In genomic region chr14:95252219-95252618, GRCh38 we compare ENCODE assay signal across 28 cellular contexts.
"Had no signal": no experiment of that assay in that cellular context is flagged by ENCODE, and none has a peak within 500 bp of the region (broad histone marks: within the 10 kb centered on the region; RNA-seq: fewer than 3 reads in every experiment).

No MANE protein-coding gene starts in this region.

- DNase-seq: activated CD4-positive, alpha-beta T cell treated with anti-CD3 and anti-CD28 coated beads for 48 hours; activated CD4-positive, alpha-beta T cell treated with anti-CD3 and anti-CD28 coated beads, Interleukin-2, amount 50 U/mL, for 48 hours; activated CD8-positive, alpha-beta memory T cell treated with anti-CD3 and anti-CD28 coated beads for 24 hours; activated effector memory CD4-positive, alpha-beta T cell treated with Interleukin-2 at 50 U/mL for 16 hours; activated naive CD4-positive, alpha-beta T cell treated with anti-CD3 and anti-CD28 coated beads, Interleukin-2, amount 10 ng/mL, durations not matched to agents 7 days and 5 days; amniotic stem cell; cerebellar nuclear complex; colonic mucosa; effector memory CD8-positive, alpha-beta T cell; foreskin keratinocyte; heart left ventricle; hypothalamus; immature natural killer cell; lower lobe of right lung; occipital lobe; right cardiac atrium; spleen; stimulated activated naive CD4-positive, alpha-beta T cell; SW 1271; T-helper 9 cell; trophoblast cell; uterus; WERI-Rb-1 had no signal

- H3K27me3 ChIP-seq: colonic mucosa, foreskin keratinocyte, spleen, uterus had no signal

- H3K36me3 ChIP-seq: colonic mucosa, heart left ventricle, lower lobe of right lung, spleen, thoracic aorta, uterus, WERI-Rb-1 had no signal

- H3K4me3 ChIP-seq: colonic mucosa, heart left ventricle, lower lobe of right lung, spleen, thoracic aorta, uterus had no signal

- H3K4me3 Mint-ChIP-seq: activated naive CD4-positive, alpha-beta T cell treated with anti-CD3 and anti-CD28 coated beads, Interleukin-2, amount 10 ng/mL, durations not matched to agents 7 days and 5 days; effector memory CD8-positive, alpha-beta T cell; immature natural killer cell; neural crest cell; T-helper 1 cell treated with Interleukin-12 subunit alpha and Interleukin-12 subunit beta and Interleukin-4 antibody, amounts not matched to agents 30 μg/mL and 1 μg/mL, for 36 hours had no signal

- H3K4me1 ChIP-seq: uterus had no signal

- H3K9me3 ChIP-seq: colonic mucosa, heart left ventricle, lower lobe of right lung, spleen, thoracic aorta, uterus had no signal

- FAIRE-seq: TTC549 had no signal

- H3K27ac Mint-ChIP-seq: activated naive CD4-positive, alpha-beta T cell treated with anti-CD3 and anti-CD28 coated beads, Interleukin-2, amount 10 ng/mL, durations not matched to agents 7 days and 5 days; effector memory CD8-positive, alpha-beta T cell; immature natural killer cell; T-helper 1 cell treated with Interleukin-12 subunit alpha and Interleukin-12 subunit beta and Interleukin-4 antibody, amounts not matched to agents 30 μg/mL and 1 μg/mL, for 36 hours had no signal

- H3K4me1 Mint-ChIP-seq: activated naive CD4-positive, alpha-beta T cell treated with anti-CD3 and anti-CD28 coated beads, Interleukin-2, amount 10 ng/mL, durations not matched to agents 7 days and 5 days; immature natural killer cell had no signal

- H3K36me3 Mint-ChIP-seq: activated naive CD4-positive, alpha-beta T cell treated with anti-CD3 and anti-CD28 coated beads, Interleukin-2, amount 10 ng/mL, durations not matched to agents 7 days and 5 days; immature natural killer cell had no signal

- ATAC-seq: activated CD4-positive, CD25-positive, alpha-beta regulatory T cell treated with anti-CD3 and anti-CD28 coated beads, Interleukin-2, amount 50 U/mL, for 24 hours; effector memory CD8-positive, alpha-beta T cell; foreskin keratinocyte; heart left ventricle; lower lobe of right lung; right cardiac atrium had no signal

- H3K27ac ChIP-seq: colonic mucosa, foreskin keratinocyte, heart left ventricle, lower lobe of right lung, spleen, thoracic aorta, uterus, WERI-Rb-1 had no signal

- H3K9me3 Mint-ChIP-seq: activated naive CD4-positive, alpha-beta T cell treated with anti-CD3 and anti-CD28 coated beads, Interleukin-2, amount 10 ng/mL, durations not matched to agents 7 days and 5 days; effector memory CD8-positive, alpha-beta T cell; immature natural killer cell; neural crest cell; T-helper 1 cell treated with Interleukin-12 subunit alpha and Interleukin-12 subunit beta and Interleukin-4 antibody, amounts not matched to agents 30 μg/mL and 1 μg/mL, for 36 hours had no signal
